Comparison of ENCODE assay signal across 25 cellular contexts in the genomic region with DNA sequence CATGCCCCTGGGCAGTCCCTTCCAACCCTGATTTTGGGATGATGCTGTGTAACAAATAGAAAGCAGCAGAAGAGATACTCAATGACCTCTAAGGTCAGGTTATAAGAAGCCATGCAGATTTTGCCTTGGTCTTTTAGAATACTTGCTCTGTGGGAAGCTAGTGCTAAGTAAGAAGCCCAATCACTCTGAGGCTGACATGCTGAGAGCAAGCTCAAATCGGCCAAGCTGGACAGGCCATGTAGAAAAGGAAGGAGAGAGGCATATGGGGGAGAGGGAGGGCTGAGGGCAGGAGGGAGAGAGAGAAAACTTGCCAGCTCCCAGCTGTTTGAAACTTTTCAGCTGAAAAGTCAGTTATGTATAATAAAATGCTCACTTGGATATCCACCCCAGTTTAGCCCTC.
"Had no signal": no experiment of that assay in that cellular context is flagged by ENCODE, and none has a peak within 500 bp of the region (broad histone marks: within the 10 kb centered on the region; RNA-seq: fewer than 3 reads in every experiment).

No MANE protein-coding gene starts in this region.

- H3K4me2 ChIP-seq: smooth muscle cell had no signal

- H3K27me3 Mint-ChIP-seq: effector memory CD8-positive, alpha-beta T cell; naive thymus-derived CD8-positive, alpha-beta T cell; type B pancreatic cell had no signal

- H3K9me3 ChIP-seq: esophagus squamous epithelium, heart right ventricle, left lung, prostate gland, right atrium auricular region, testis, tibial artery had no signal

- H3K4me3 ChIP-seq: esophagus squamous epithelium, heart right ventricle, left lung, prostate gland, right atrium auricular region, smooth muscle cell, testis, tibial artery had no signal

- H3K27ac ChIP-seq: esophagus squamous epithelium, heart right ventricle, left lung, prostate gland, right atrium auricular region, testis, tibial artery had no signal

- H3K36me3 ChIP-seq: esophagus squamous epithelium, heart right ventricle, left lung, prostate gland, right atrium auricular region, tibial artery had no signal

- H3K27me3 ChIP-seq: esophagus squamous epithelium, heart right ventricle, left lung, right atrium auricular region, testis, tibial artery had no signal

- ATAC-seq: effector memory CD8-positive, alpha-beta T cell; heart right ventricle; left lung; naive thymus-derived CD8-positive, alpha-beta T cell; sciatic nerve; stimulated activated effector memory CD8-positive, alpha-beta T cell treated with anti-CD3 and anti-CD28 coated beads, Interleukin-12 subunit alpha, Interleukin-12 subunit beta, amount 100 ng/mL, for 72 hours; stimulated activated naive CD8-positive, alpha-beta T cell treated with anti-CD3 and anti-CD28 coated beads, Interleukin-15, Interleukin-2, amounts not matched to agents 100 U/mL and 50 U/mL, for 24 hours had no signal

- H3K36me3 Mint-ChIP-seq: naive thymus-derived CD8-positive, alpha-beta T cell; stimulated activated effector memory CD8-positive, alpha-beta T cell treated with anti-CD3 and anti-CD28 coated beads, Interleukin-12 subunit alpha, Interleukin-12 subunit beta, amount 100 ng/mL, for 72 hours; type B pancreatic cell had no signal

- H3K27ac Mint-ChIP-seq: effector memory CD8-positive, alpha-beta T cell; naive thymus-derived CD8-positive, alpha-beta T cell; stimulated activated effector memory CD8-positive, alpha-beta T cell treated with anti-CD3 and anti-CD28 coated beads, Interleukin-12 subunit alpha, Interleukin-12 subunit beta, amount 100 ng/mL, for 72 hours; type B pancreatic cell had no signal

- H3K4me1 Mint-ChIP-seq: naive thymus-derived CD8-positive, alpha-beta T cell; stimulated activated effector memory CD8-positive, alpha-beta T cell treated with anti-CD3 and anti-CD28 coated beads, Interleukin-12 subunit alpha, Interleukin-12 subunit beta, amount 100 ng/mL, for 72 hours had no signal

- H3K4me3 Mint-ChIP-seq: effector memory CD8-positive, alpha-beta T cell; naive thymus-derived CD8-positive, alpha-beta T cell; stimulated activated effector memory CD8-positive, alpha-beta T cell treated with anti-CD3 and anti-CD28 coated beads, Interleukin-12 subunit alpha, Interleukin-12 subunit beta, amount 100 ng/mL, for 72 hours; type B pancreatic cell had no signal

- DNase-seq: cerebellar nuclear complex; cortex of kidney; effector memory CD8-positive, alpha-beta T cell; erythroblast; esophagus squamous epithelium; foreskin melanocyte; glutamatergic neuron; heart right ventricle; hippocampal formation; left lung; mesendoderm; naive thymus-derived CD8-positive, alpha-beta T cell; nucleus accumbens; stimulated activated CD4-positive, alpha-beta T cell treated with anti-CD3 and anti-CD28 coated beads, Interleukin-2, amount 100 ng/mL, for 24 hours; stimulated activated CD4-positive, alpha-beta T cell treated with anti-CD3 and anti-CD28 coated beads, Interleukin-4, amount 100 ng/mL, for 24 hours; stimulated activated naive CD8-positive, alpha-beta T cell treated with anti-CD3 and anti-CD28 coated beads, Interleukin-15, Interleukin-2, amounts not matched to agents 100 U/mL and 50 U/mL, for 24 hours; substantia nigra; testis; tibial artery had no signal

- H3K4me1 ChIP-seq: esophagus squamous epithelium, heart right ventricle, left lung, prostate gland, right atrium auricular region, testis, tibial artery had no signal
